Comparison of ENCODE assay signal across 8 cellular contexts in genomic region chr10:69360485-69361302, GRCh38. TPM values are rescaled to one million over a fixed set of nuclear protein-coding genes. Genes with fewer than 3 reads are reported as not detected.
DNase-seq lines count a peak whose midpoint lies in the region; ATAC-seq and TF ChIP-seq lines count a peak whose summit lies in the region.

No MANE protein-coding gene starts in this region.

- H3K27me3 Mint-ChIP-seq in activated CD4-positive, alpha-beta memory T cell treated with anti-CD3 and anti-CD28 coated beads, Interleukin-2, amount 10 ng/mL, durations not matched to agents 7 days and 5 days, result no peaks in the 10 kb centered on the region
- no peaks in the 10 kb centered on the region for H3K27me3 Mint-ChIP-seq in activated CD4-positive, alpha-beta memory T cell treated with anti-CD3 and anti-CD28 coated beads for 36 hours
- no peaks in the 10 kb centered on the region for H3K27me3 Mint-ChIP-seq in brain
- H3K27me3 Mint-ChIP-seq in mesothelial cell of epicardium (ENCODE audit: low read depth), result no peaks in the 10 kb centered on the region

- POLR2A ChIA-PET in activated CD4-positive, alpha-beta memory T cell treated with anti-CD3 and anti-CD28 coated beads, Interleukin-2, amount 10 ng/mL, durations not matched to agents 7 days and 5 days (lab: Charles Lee), result interaction anchor here (0.6 to 2.1 kb wide), 2 partner anchors 12 to 41 kb away, joined by 3 to 9 read pairs; no protein-coding TSS in a partner anchor
- POLR2A ChIA-PET in activated CD4-positive, alpha-beta memory T cell treated with anti-CD3 and anti-CD28 coated beads for 36 hours (lab: Charles Lee), result no interaction called here

- ATAC-seq in GM19035 (IDR thresholded peaks at IDR 0.05; ENCODE audit: unreplicated experiment), result no peak

- intact Hi-C loops in activated CD4-positive, alpha-beta memory T cell treated with anti-CD3 and anti-CD28 coated beads for 36 hours (cut with micrococcal nuclease), result no loop called here

- H3K4me1 Mint-ChIP-seq in activated CD4-positive, alpha-beta memory T cell treated with anti-CD3 and anti-CD28 coated beads, Interleukin-2, amount 10 ng/mL, durations not matched to agents 7 days and 5 days, result peaks cover 62% of the 10 kb centered on the region
- peaks cover 47% of the 10 kb centered on the region for H3K4me1 Mint-ChIP-seq in activated CD4-positive, alpha-beta memory T cell treated with anti-CD3 and anti-CD28 coated beads for 36 hours (ENCODE audit: low read depth)
- H3K4me1 Mint-ChIP-seq in brain, result peaks cover 59% of the 10 kb centered on the region
- H3K4me1 Mint-ChIP-seq in mesothelial cell of epicardium, result peaks cover 20% of the 10 kb centered on the region

- H3K27ac Mint-ChIP-seq in activated CD4-positive, alpha-beta memory T cell treated with anti-CD3 and anti-CD28 coated beads, Interleukin-2, amount 10 ng/mL, durations not matched to agents 7 days and 5 days, result peak overlapping the region; percentile 69
- H3K27ac Mint-ChIP-seq in activated CD4-positive, alpha-beta memory T cell treated with anti-CD3 and anti-CD28 coated beads for 36 hours, result no peak overlapping the region
- H3K27ac Mint-ChIP-seq in brain, result peak overlapping the region in 4 of 5 experiments; percentile 49 to 92 (median 62)
- no peak overlapping the region for H3K27ac Mint-ChIP-seq in mesothelial cell of epicardium

- no peak overlapping the region for H3K4me3 Mint-ChIP-seq in activated CD4-positive, alpha-beta memory T cell treated with anti-CD3 and anti-CD28 coated beads, Interleukin-2, amount 10 ng/mL, durations not matched to agents 7 days and 5 days
- no peak overlapping the region for H3K4me3 Mint-ChIP-seq in activated CD4-positive, alpha-beta memory T cell treated with anti-CD3 and anti-CD28 coated beads for 36 hours
- H3K4me3 Mint-ChIP-seq in brain (no peak overlapping the region), mesothelial cell of epicardium (no peak overlapping the region)

- CTCF ChIA-PET in activated CD4-positive, alpha-beta memory T cell treated with anti-CD3 and anti-CD28 coated beads, Interleukin-2, amount 10 ng/mL, durations not matched to agents 7 days and 5 days (lab: Charles Lee), result no interaction called here
- CTCF ChIA-PET in activated CD4-positive, alpha-beta memory T cell treated with anti-CD3 and anti-CD28 coated beads for 36 hours (lab: Charles Lee), result no interaction called here

- H3K36me3 Mint-ChIP-seq in activated CD4-positive, alpha-beta memory T cell treated with anti-CD3 and anti-CD28 coated beads, Interleukin-2, amount 10 ng/mL, durations not matched to agents 7 days and 5 days (ENCODE audit: low read depth), result peaks cover 45% of the 10 kb centered on the region
- H3K36me3 Mint-ChIP-seq in activated CD4-positive, alpha-beta memory T cell treated with anti-CD3 and anti-CD28 coated beads for 36 hours, result peaks cover 20% of the 10 kb centered on the region
- H3K36me3 Mint-ChIP-seq in brain (peaks cover 55% of the 10 kb centered on the region), mesothelial cell of epicardium (peaks cover 3% of the 10 kb centered on the region)

- TF ChIP-seq CTCF in brain (conservative IDR thresholded peaks at IDR 0.05) (no peak), mesothelial cell of epicardium (IDR thresholded peaks at IDR 0.05; ENCODE audit: unreplicated experiment) (no peak)

- no peak for DNase-seq in activated CD4-positive, alpha-beta memory T cell treated with anti-CD3 and anti-CD28 coated beads, Interleukin-2, amount 10 ng/mL, durations not matched to agents 7 days and 5 days
- DNase-seq in activated CD4-positive, alpha-beta memory T cell treated with anti-CD3 and anti-CD28 coated beads for 36 hours, result no peak
- DNase-seq in left kidney (ENCODE audit: low read depth, low spot score) (peak; percentile 40), ureter (ENCODE audit: low spot score) (peak; percentile 86), occipital lobe (lab: John Stamatoyannopoulos, UW) (no peak), mesothelial cell of epicardium (ENCODE audit: low spot score in 2 of 2, unreplicated experiment in 2 of 2) (no peak)

- no peaks in the 10 kb centered on the region for H3K9me3 Mint-ChIP-seq in activated CD4-positive, alpha-beta memory T cell treated with anti-CD3 and anti-CD28 coated beads, Interleukin-2, amount 10 ng/mL, durations not matched to agents 7 days and 5 days
- H3K9me3 Mint-ChIP-seq in activated CD4-positive, alpha-beta memory T cell treated with anti-CD3 and anti-CD28 coated beads for 36 hours, result no peaks in the 10 kb centered on the region
- H3K9me3 Mint-ChIP-seq in brain, result no peaks in the 10 kb centered on the region
- no peaks in the 10 kb centered on the region for H3K9me3 Mint-ChIP-seq in mesothelial cell of epicardium

RNA-seq across cellular contexts. Expression of gene TACR2, which starts 56.0 kb away (rescaled TPM):
- not detected for total RNA-seq in activated CD4-positive, alpha-beta memory T cell treated with anti-CD3 and anti-CD28 coated beads, Interleukin-2, amount 10 ng/mL, durations not matched to agents 7 days and 5 days
- total RNA-seq in activated CD4-positive, alpha-beta memory T cell treated with anti-CD3 and anti-CD28 coated beads for 36 hours, result not detected
- polyA plus RNA-seq in brain (ENCODE audit: insufficient read depth, low read depth, low replicate concordance), result 1.0 TPM
- 5.6 TPM for total RNA-seq in ureter
- 0.47 TPM for total RNA-seq in occipital lobe
- not detected in 3 replicates for total RNA-seq in mesothelial cell of epicardium

Comparison
In these comparisons a context has a peak if more than half of its experiments do, and no peak if none do; other contexts are left out.
1. H3K27ac Mint-ChIP-seq: peak in activated CD4-positive, alpha-beta memory T cell treated with anti-CD3 and anti-CD28 coated beads, Interleukin-2, amount 10 ng/mL, durations not matched to agents 7 days and 5 days (single experiment) and brain (4 of 5); none in activated CD4-positive, alpha-beta memory T cell treated with anti-CD3 and anti-CD28 coated beads for 36 hours (single experiment) and mesothelial cell of epicardium (single experiment).
2. DNase-seq: peak in left kidney (single experiment) and ureter (single experiment); none in activated CD4-positive, alpha-beta memory T cell treated with anti-CD3 and anti-CD28 coated beads, Interleukin-2, amount 10 ng/mL, durations not matched to agents 7 days and 5 days (single experiment), activated CD4-positive, alpha-beta memory T cell treated with anti-CD3 and anti-CD28 coated beads for 36 hours (single experiment), occipital lobe (single experiment) and mesothelial cell of epicardium (0 of 2).